9 cellular contexts compared by ENCODE assay signal in genomic region chr7:100544386-100544785, GRCh38. TPM values are rescaled to one million over a fixed set of nuclear protein-coding genes. Genes with fewer than 3 reads are reported as not detected.
DNase-seq lines count a peak whose midpoint lies in the region; ATAC-seq and TF ChIP-seq lines count a peak whose summit lies in the region.
"Had no signal": no experiment of that assay in that cellular context is flagged by ENCODE, and none has a peak within 500 bp of the region (broad histone marks: within the 10 kb centered on the region; RNA-seq: fewer than 3 reads in every experiment).

No MANE protein-coding gene starts in this region.

- H3K4me1 Mint-ChIP-seq in CD4-positive, alpha-beta memory T cell = peaks cover 74 to 93% (median 83%) of the 10 kb centered on the region in 4 donors

- H2AK5ac ChIP-seq in trophoblast cell (ENCODE audit: low read length) = no peak overlapping the region

- intact Hi-C loops in CD4-positive, alpha-beta memory T cell (cut with micrococcal nuclease) = no loop called here
- intact Hi-C loops in PC-3 (cut with micrococcal nuclease) = no loop called here

- H2BK12ac ChIP-seq in trophoblast cell (ENCODE audit: low read length) = no peak overlapping the region

- no peaks in the 10 kb centered on the region for H3K9me2 ChIP-seq in PC-3 (replicated peaks; ENCODE audit: low read length)

- H3K79me1 ChIP-seq in trophoblast cell (ENCODE audit: low read length) = peaks cover 4% of the 10 kb centered on the region

- H3K4me3 ChIP-seq in CD4-positive, alpha-beta memory T cell (ENCODE audit: low read length in 2 of 2) = peak overlapping the region in 1 of 2 donors; percentile 44
- H3K4me3 ChIP-seq in PC-3 (ENCODE audit: low read length) (no peak overlapping the region), trophoblast cell (ENCODE audit: low read depth, low read length) (no peak overlapping the region)
- no peak overlapping the region for H3K4me3 ChIP-seq in effector memory CD4-positive, alpha-beta T cell (ENCODE audit: insufficient read depth, low read depth, low read length, poor library complexity, severe bottlenecking)

- peaks cover 6 to 18% of the 10 kb centered on the region in 2 donors for H3K36me3 Mint-ChIP-seq in CD4-positive, alpha-beta memory T cell

- H2AFZ ChIP-seq in PC-3 (ENCODE audit: low read length) = no peak overlapping the region
- no peak overlapping the region for H2AFZ ChIP-seq in trophoblast cell (ENCODE audit: insufficient read depth, low read length, poor library complexity)

- no peak for DNase-seq in CD4-positive, alpha-beta memory T cell
- DNase-seq in PC-3 = no peak
- no peak for DNase-seq in effector memory CD4-positive, alpha-beta T cell
- DNase-seq in trophoblast cell = no peak
- no peak for DNase-seq in NCI-H446 (lab: John Stamatoyannopoulos, UW)
- no peak for DNase-seq in omental fat pad (ENCODE audit: low spot score)
- no peak for DNase-seq in stimulated activated CD4-positive, alpha-beta T cell treated with anti-CD3 and anti-CD28 coated beads, Interleukin-4, amount 100 ng/mL, for 24 hours
- DNase-seq in activated CD4-positive, CD25-positive, alpha-beta regulatory T cell (lab: John Stamatoyannopoulos, UW) = no peak
- DNase-seq: NCI-H1417 had no signal

- H3K9ac ChIP-seq in PC-3 (ENCODE audit: low read length) (no peak overlapping the region), trophoblast cell (ENCODE audit: low read length) (no peak overlapping the region)

- no peaks in the 10 kb centered on the region for H3K9me3 Mint-ChIP-seq in CD4-positive, alpha-beta memory T cell

- peaks cover 6% of the 10 kb centered on the region for H3K36me3 ChIP-seq in CD4-positive, alpha-beta memory T cell (ENCODE audit: insufficient read depth, low read length)
- no peaks in the 10 kb centered on the region for H3K36me3 ChIP-seq in PC-3 (ENCODE audit: low read depth, low read length)
- no peaks in the 10 kb centered on the region for H3K36me3 ChIP-seq in effector memory CD4-positive, alpha-beta T cell (ENCODE audit: control insufficient read depth, insufficient read depth, low read length)
- no peaks in the 10 kb centered on the region for H3K36me3 ChIP-seq in trophoblast cell (ENCODE audit: control insufficient read depth in 1 of 2, insufficient read depth in 2 of 2, low read length in 2 of 2)

- H3K4me1 ChIP-seq in CD4-positive, alpha-beta memory T cell (ENCODE audit: insufficient read depth, low read length) = peaks cover 92% of the 10 kb centered on the region
- H3K4me1 ChIP-seq in PC-3 (ENCODE audit: insufficient read depth, low read length) (peaks cover 52% of the 10 kb centered on the region), trophoblast cell (ENCODE audit: control insufficient read depth in 1 of 2, insufficient read depth in 2 of 2, low read length in 2 of 2) (peaks cover 12 to 18% of the 10 kb centered on the region in 2 experiments)
- peaks cover 81% of the 10 kb centered on the region for H3K4me1 ChIP-seq in effector memory CD4-positive, alpha-beta T cell (ENCODE audit: control insufficient read depth, insufficient read depth, low read length, poor library complexity, severe bottlenecking)

- no peak overlapping the region for H4K8ac ChIP-seq in trophoblast cell (ENCODE audit: low read depth, low read length)

- no peak overlapping the region for H3K4ac ChIP-seq in trophoblast cell (ENCODE audit: low read depth, low read length)

- BruUV-seq in PC-3 (replicated peaks; lab: Mats Ljungman, UMichigan) = no TSS peak

- peak overlapping the region; percentile 61 to 98 (median 91) for H3K27ac Mint-ChIP-seq in CD4-positive, alpha-beta memory T cell

- no peak overlapping the region for H3K23ac ChIP-seq in trophoblast cell (ENCODE audit: low read length)

- no peak overlapping the region for H3K14ac ChIP-seq in trophoblast cell (ENCODE audit: low read length)

- H3K27me3 ChIP-seq in CD4-positive, alpha-beta memory T cell (ENCODE audit: insufficient read depth, low read length) = no peaks in the 10 kb centered on the region
- H3K27me3 ChIP-seq in PC-3 (ENCODE audit: low read length) = no peaks in the 10 kb centered on the region
- no peaks in the 10 kb centered on the region for H3K27me3 ChIP-seq in effector memory CD4-positive, alpha-beta T cell (replicated peaks; ENCODE audit: control insufficient read depth, insufficient read depth, low read length, poor library complexity, severe bottlenecking)
- no peaks in the 10 kb centered on the region for H3K27me3 ChIP-seq in trophoblast cell (ENCODE audit: insufficient read depth, low read length)

- no peaks in the 10 kb centered on the region for H3K9me3 ChIP-seq in CD4-positive, alpha-beta memory T cell (ENCODE audit: control insufficient read depth in 1 of 2, low read length in 2 of 2)
- H3K9me3 ChIP-seq in PC-3 (ENCODE audit: low read length) (no peaks in the 10 kb centered on the region), trophoblast cell (ENCODE audit: insufficient read depth, low read depth, low read length) (no peaks in the 10 kb centered on the region)
- H3K9me3 ChIP-seq in effector memory CD4-positive, alpha-beta T cell (ENCODE audit: control insufficient read depth, low read length) = no peaks in the 10 kb centered on the region

- no CpG with 5 or more reads among the region's 5 CpGs for WGBS in trophoblast cell (ENCODE audit: extremely low coverage, insufficient coverage, insufficient read length)

- no peak overlapping the region for H2BK5ac ChIP-seq in trophoblast cell (ENCODE audit: low read depth, low read length, poor library complexity)

- CTCF ChIA-PET in CD4-positive, alpha-beta memory T cell (lab: Charles Lee; ENCODE audit: partially characterized antibody) = interaction anchor here (1.0 to 13.6 kb wide), 5 partner anchors 16 to 75 kb away, joined by 3 to 254 read pairs (median 6); partner anchors contain the start of gene TSC22D4
- CTCF ChIA-PET in PC-3 (lab: Charles Lee) = no interaction called here

- H3K18ac ChIP-seq in trophoblast cell (ENCODE audit: low read length) = no peak overlapping the region

- no peak overlapping the region for H4K91ac ChIP-seq in trophoblast cell (ENCODE audit: low read depth, low read length)

- peak overlapping the region; percentile 66 for H3K27ac ChIP-seq in CD4-positive, alpha-beta memory T cell (ENCODE audit: low read depth, low read length)
- H3K27ac ChIP-seq in PC-3 (ENCODE audit: low read length) (peak overlapping the region; percentile 83), trophoblast cell (ENCODE audit: low read depth, low read length) (peak overlapping the region; percentile 19)
- H3K27ac ChIP-seq in effector memory CD4-positive, alpha-beta T cell (ENCODE audit: insufficient read depth, low read length, poor library complexity, severe bottlenecking) = peak overlapping the region; percentile 73

- H3F3A ChIP-seq in PC-3 (ENCODE audit: low read length, unreplicated experiment) = peaks cover 12% of the 10 kb centered on the region

- H4K20me1 ChIP-seq in PC-3 (ENCODE audit: low read length) = no peaks in the 10 kb centered on the region

- no peak for ATAC-seq in PC-3
- ATAC-seq in omental fat pad (ENCODE audit: low FRiP score) = no peak

- no peak overlapping the region for H2BK120ac ChIP-seq in trophoblast cell (ENCODE audit: insufficient read depth, low read length, poor library complexity)

- H3K4me2 ChIP-seq in PC-3 (ENCODE audit: low read length) (peak overlapping the region; percentile 29), trophoblast cell (ENCODE audit: low read length) (no peak overlapping the region)

- H3K79me2 ChIP-seq in PC-3 (ENCODE audit: low read length) = peaks cover 47% of the 10 kb centered on the region
- H3K79me2 ChIP-seq in trophoblast cell (ENCODE audit: control insufficient read depth, insufficient read depth, low read length, poor library complexity) = no peaks in the 10 kb centered on the region

- no peak overlapping the region for H4K12ac ChIP-seq in trophoblast cell (ENCODE audit: low read depth, low read length)

- POLR2A ChIA-PET in CD4-positive, alpha-beta memory T cell (lab: Charles Lee; ENCODE audit: partially characterized antibody) = interaction anchor here (1.1 to 11.5 kb wide), 14 partner anchors 9 to 129 kb away, joined by 3 to 121 read pairs (median 15); partner anchors contain the start of genes FBXO24, GNB2, LRCH4 and MEPCE
- POLR2A ChIA-PET in PC-3 (lab: Charles Lee; ENCODE audit: unreplicated experiment) = interaction anchor here (0.6 kb wide), 1 partner anchor 284 kb away, joined by 4 read pairs; no protein-coding TSS in a partner anchor

- H3K4me3 Mint-ChIP-seq in CD4-positive, alpha-beta memory T cell = peak overlapping the region; percentile 68 to 97 (median 88)

- no peaks in the 10 kb centered on the region for H3K27me3 Mint-ChIP-seq in CD4-positive, alpha-beta memory T cell

- TF ChIP-seq CTCF in PC-3 (conservative IDR thresholded peaks at IDR 0.05; ENCODE audit: low read depth, low read length) (no peak), omental fat pad (IDR thresholded peaks at IDR 0.05) (no peak)

RNA-seq across cellular contexts. Expression of gene AGFG2, which starts 5.4 kb away (rescaled TPM):
- 10 to 100 TPM; 56.6 to 58.3 TPM for total RNA-seq in CD4-positive, alpha-beta memory T cell
- polyA plus RNA-seq in CD4-positive, alpha-beta memory T cell = 10 to 100 TPM; 19.7 to 35.6 TPM
- total RNA-seq in PC-3 (2014; rRNA removed) = 16.9 and 18.2 TPM in 2 replicates
- 3.0 TPM in 2 replicates for polyA plus RNA-seq in trophoblast cell (2013)
- total RNA-seq in omental fat pad = 10 to 100 TPM; 10.6 to 45.0 (median 21.3) TPM

RNA-seq across cellular contexts. Expression of gene SAP25, which starts 29.3 kb away (rescaled TPM):
- 100 to 1,000 TPM; 119 to 126 TPM for total RNA-seq in CD4-positive, alpha-beta memory T cell
- under 1 TPM in 1 of 2 donors, not detected in 1; 0.72 TPM for polyA plus RNA-seq in CD4-positive, alpha-beta memory T cell
- total RNA-seq in PC-3 (2014; rRNA removed) (0.22 and 0.52 TPM in 2 replicates), omental fat pad (1 to 10 TPM in 3 of 4 donors, not detected in 1; 1.1 to 4.7 (median 1.7) TPM)
- polyA plus RNA-seq in trophoblast cell (2013) = 1.4 and 2.0 TPM in 2 replicates

RNA-seq across cellular contexts. Expression of gene LRCH4, which starts 41.5 kb away (rescaled TPM):
- total RNA-seq in CD4-positive, alpha-beta memory T cell = 100 to 1,000 TPM; 392 to 412 TPM
- polyA plus RNA-seq in CD4-positive, alpha-beta memory T cell = 100 to 1,000 TPM; 119 to 167 TPM
- total RNA-seq in PC-3 (2014; rRNA removed) (15.6 and 28.7 TPM in 2 replicates), omental fat pad (100 to 1,000 TPM in 1 of 4 donors, 10 to 100 TPM in 3; 51.8 to 108 (median 55.7) TPM)
- polyA plus RNA-seq in trophoblast cell (2013) = 37.0 and 40.0 TPM in 2 replicates

RNA-seq across cellular contexts. Expression of gene FBXO24, which starts 41.7 kb away (rescaled TPM):
- total RNA-seq in CD4-positive, alpha-beta memory T cell = 1 to 10 TPM; 1.6 to 2.1 TPM
- under 1 TPM; 0.36 to 0.77 TPM for polyA plus RNA-seq in CD4-positive, alpha-beta memory T cell
- total RNA-seq in PC-3 (2014; rRNA removed) = 0.40 TPM in 1 of 2 replicates, not detected in the other
- 0.29 and 0.47 TPM in 2 replicates for polyA plus RNA-seq in trophoblast cell (2013)
- total RNA-seq in omental fat pad = under 1 TPM in 1 of 4 donors, not detected in 3; 0.36 TPM

RNA-seq across cellular contexts. Expression of gene PCOLCE, which starts 57.8 kb away (rescaled TPM):
- total RNA-seq in CD4-positive, alpha-beta memory T cell = 10 to 100 TPM in 1 of 2 experiments, 1 to 10 TPM in 1; 7.2 to 10.6 TPM
- 1 to 10 TPM; 1.3 to 1.6 TPM for polyA plus RNA-seq in CD4-positive, alpha-beta memory T cell
- total RNA-seq in PC-3 (2014; rRNA removed) (8.6 and 16.3 TPM in 2 replicates), omental fat pad (10 to 100 TPM; 20.6 to 87.2 (median 40.5) TPM)
- polyA plus RNA-seq in trophoblast cell (2013) = 37.2 and 37.6 TPM in 2 replicates

Comparison
In these comparisons a context has a peak if more than half of its experiments do, and no peak if none do; other contexts are left out.
1. H3K27ac ChIP-seq: peak in every context shown above with its lines; median percentile 83 in PC-3; 73 in effector memory CD4-positive, alpha-beta T cell; 66 in CD4-positive, alpha-beta memory T cell; 19 in trophoblast cell.
2. RNA of gene SAP25, which starts 29.3 kb away (total RNA-seq): 119 to 126 TPM in CD4-positive, alpha-beta memory T cell; 1.1 to 4.7 TPM in omental fat pad and 0.22 to 0.52 TPM in PC-3; every median in the first group is over 10 times any median in the second.